Comparison of ENCODE assay signal across 17 cellular contexts in the genomic region with DNA sequence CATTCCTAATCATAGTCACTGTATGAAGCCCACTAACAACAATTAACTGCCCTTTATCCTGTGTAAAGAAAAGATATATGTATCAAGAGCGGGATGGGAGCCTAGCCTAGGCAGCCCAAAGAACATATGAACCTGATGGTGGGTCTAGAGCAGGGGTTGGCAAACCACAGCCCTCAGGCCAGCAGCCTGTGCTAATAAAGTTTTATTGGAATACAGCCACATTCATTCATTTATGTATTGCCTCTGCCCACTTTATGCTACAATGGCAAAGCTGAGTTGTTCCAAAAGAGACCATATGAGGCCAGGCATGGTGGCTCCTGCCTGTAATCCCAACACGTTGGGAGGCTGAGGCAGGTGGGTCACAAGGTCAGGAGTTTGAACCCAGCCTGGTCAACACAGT. TPM values are rescaled to one million over a fixed set of nuclear protein-coding genes. Genes with fewer than 3 reads are reported as not detected.
DNase-seq lines count a peak whose midpoint lies in the region; ATAC-seq, FAIRE-seq and TF ChIP-seq lines count a peak whose summit lies in the region.
"Had no signal": no experiment of that assay in that cellular context is flagged by ENCODE, and none has a peak within 500 bp of the region (broad histone marks: within the 10 kb centered on the region; RNA-seq: fewer than 3 reads in every experiment).

No MANE protein-coding gene starts in this region.

- TF ChIP-seq EP300 in GM12878 (IDR thresholded peaks at IDR 0.05; ENCODE audit: borderline replicate concordance in 1 of 2, control insufficient read depth in 1 of 2, low read depth in 2 of 2, low read length in 2 of 2) (no peak), tibial nerve (IDR thresholded peaks at IDR 0.05) (no peak)

- H3K79me2 ChIP-seq in H9 (ENCODE audit: insufficient read depth, low read length) (peaks cover 4% of the 10 kb centered on the region; the same call in 1 of the 2 replicates), GM12878 (ENCODE audit: control insufficient read depth, insufficient read depth, low read length) (peaks cover 14% of the 10 kb centered on the region)

- H4K5ac ChIP-seq in H9 (ENCODE audit: insufficient read length, low read depth, low read length): no peak overlapping the region

- no peak overlapping the region for H2BK15ac ChIP-seq in H9 (ENCODE audit: low read depth, low read length)

- FAIRE-seq in GM12878 (lab: Jason Lieb, UNC): no peak
- FAIRE-seq: G401.6, GM19239, H1 had no signal

- no peaks in the 10 kb centered on the region for H3K27me3 Mint-ChIP-seq in H9 (ENCODE audit: low read depth)
- no peaks in the 10 kb centered on the region for H3K27me3 Mint-ChIP-seq in naive thymus-derived CD8-positive, alpha-beta T cell

- H3K36me3 Mint-ChIP-seq in H9 (ENCODE audit: insufficient read depth in 1 of 3, low read depth in 3 of 3): peaks cover 14 to 70% (median 57%) of the 10 kb centered on the region in 3 experiments; a peak in 6 of 7 replicates
- peaks cover 0 to 64% (median 0%) of the 10 kb centered on the region in 3 donors for H3K36me3 Mint-ChIP-seq in naive thymus-derived CD8-positive, alpha-beta T cell

- in situ Hi-C loops in GM12878 (cut with MboI): no loop called here

- no peak overlapping the region for H2BK120ac ChIP-seq in H9 (ENCODE audit: low read depth, low read length, poor library complexity, severe bottlenecking)

- H3K4me2 ChIP-seq in H9 (ENCODE audit: insufficient read depth, insufficient read length, low read length): no peak overlapping the region
- no peak overlapping the region for H3K4me2 ChIP-seq in GM12878 (ENCODE audit: control insufficient read depth, insufficient read depth)

- no peak overlapping the region for H2AK5ac ChIP-seq in H9 (ENCODE audit: insufficient read length, low read length)

- H4K20me1 ChIP-seq in H9 (ENCODE audit: control insufficient read depth, insufficient read depth, insufficient read length) (no peaks in the 10 kb centered on the region), GM12878 (ENCODE audit: control insufficient read depth, insufficient read depth) (no peaks in the 10 kb centered on the region)

- H2BK20ac ChIP-seq in H9 (ENCODE audit: low read depth, low read length, poor library complexity, severe bottlenecking): no peak overlapping the region

- peak overlapping the region in 2 of 3 experiments; percentile 14 to 35; a peak in 1 of 7 replicates for H3K27ac Mint-ChIP-seq in H9
- H3K27ac Mint-ChIP-seq in naive thymus-derived CD8-positive, alpha-beta T cell: peak overlapping the region in 6 of 10 donors; percentile 10 to 69 (median 52)
- H3K27ac Mint-ChIP-seq: CD8-positive, alpha-beta T cell; HFFc6 had no signal

- no peaks in the 10 kb centered on the region for H3K23me2 ChIP-seq in H9 (ENCODE audit: insufficient read length, low read depth, low read length, poor library complexity, severe bottlenecking)

- TF ChIP-seq CTCF in H9 (conservative IDR thresholded peaks at IDR 0.05) (no peak), GM12878 (IDR thresholded peaks at IDR 0.05 in 2 of 3, conservative IDR thresholded peaks at IDR 0.05 in 1 of 3; ENCODE audit: control insufficient read depth in 2 of 3, extremely low read depth in 1 of 3, insufficient read depth in 1 of 3, low read depth in 3 of 3, low read length in 3 of 3) (no peak), tibial nerve (IDR thresholded peaks at IDR 0.05) (no peak)

- no peak overlapping the region for H3K4ac ChIP-seq in H9 (ENCODE audit: low read depth, low read length)

- H3K27ac ChIP-seq in H9 (ENCODE audit: insufficient read length, low read depth, low read length): no peak overlapping the region
- H3K27ac ChIP-seq in GM12878 (ENCODE audit: control insufficient read depth, insufficient read depth): no peak overlapping the region
- H3K27ac ChIP-seq in tibial nerve: no peak overlapping the region
- H3K27ac ChIP-seq: GM23248 had no signal

- no peak overlapping the region for H2BK12ac ChIP-seq in H9 (ENCODE audit: insufficient read length, low read depth, low read length)

- H3K4me1 ChIP-seq in H9 (ENCODE audit: insufficient read depth, low read length) (no peaks in the 10 kb centered on the region), GM12878 (ENCODE audit: control insufficient read depth, insufficient read depth, low read length) (peaks cover 4% of the 10 kb centered on the region), tibial nerve (peaks cover 0 to 22% (median 0%) of the 10 kb centered on the region in 4 donors)

- no TSS peak for BruUV-seq in GM12878 (replicated peaks; lab: Mats Ljungman, UMichigan)

- H3T11ph ChIP-seq in H9 (ENCODE audit: low read length): no peak overlapping the region

- ATAC-seq in GM12878 (no peak), GM19397 (IDR thresholded peaks at IDR 0.05; ENCODE audit: unreplicated experiment) (no peak), GM19324 (IDR thresholded peaks at IDR 0.05; ENCODE audit: low FRiP score, unreplicated experiment) (no peak)
- ATAC-seq in naive thymus-derived CD8-positive, alpha-beta T cell: no peak
- ATAC-seq: CD8-positive, alpha-beta T cell had no signal

- no peak overlapping the region for H3K56ac ChIP-seq in H9 (ENCODE audit: insufficient read length, low read depth, low read length)

- no peak overlapping the region for H3K18ac ChIP-seq in H9 (ENCODE audit: insufficient read length, low read depth, low read length)

- no peaks in the 10 kb centered on the region for H3K9me3 ChIP-seq in H9 (ENCODE audit: control insufficient read depth, low read depth, low read length)
- H3K9me3 ChIP-seq in GM12878 (replicated peaks; ENCODE audit: control insufficient read depth, insufficient read depth, low read length): no peaks in the 10 kb centered on the region
- H3K9me3 ChIP-seq in tibial nerve: no peaks in the 10 kb centered on the region
- H3K9me3 ChIP-seq: Caco-2 had no signal

- H3K9ac ChIP-seq in H9 (ENCODE audit: extremely low read depth, insufficient read length, low read length) (no peak overlapping the region), GM12878 (ENCODE audit: control insufficient read depth, insufficient read depth, low read length) (no peak overlapping the region)
- H3K9ac ChIP-seq: GM23248 had no signal

- H2AFZ ChIP-seq in H9 (ENCODE audit: low read length) (no peak overlapping the region), GM12878 (ENCODE audit: control insufficient read depth, low read depth, low read length) (no peak overlapping the region)
- H2AFZ ChIP-seq: GM23248 had no signal

- SMC1A ChIA-PET in GM12878 (lab: Charles Lee; ENCODE audit: uncharacterized antibody, unreplicated experiment): no interaction called here

- H3K27me3 ChIP-seq in H9 (ENCODE audit: insufficient read depth, low read length) (no peaks in the 10 kb centered on the region), GM12878 (replicated peaks in 1 of 2; ENCODE audit: control insufficient read depth in 2 of 2, insufficient read depth in 2 of 2, low read length in 1 of 2) (no peaks in the 10 kb centered on the region), tibial nerve (no peaks in the 10 kb centered on the region)

- DNase-seq in H9 (no peak), GM12878 (ENCODE audit: low read depth, low spot score) (no peak), tibial nerve (ENCODE audit: low spot score in 2 of 2) (no peak)
- DNase-seq in naive thymus-derived CD8-positive, alpha-beta T cell: no peak
- DNase-seq: C1 segment of cervical spinal cord; Caco-2; CD8-positive, alpha-beta T cell; DMS153; DND-41; GM23248; H7; HFFc6 had no signal

- TF ChIP-seq RAD21 in GM12878 (IDR thresholded peaks at IDR 0.05; ENCODE audit: insufficient read depth, low read depth, low read length): no peak

- H3K4me1 Mint-ChIP-seq in H9: peaks cover 19 to 28% of the 10 kb centered on the region in 2 experiments
- H3K4me1 Mint-ChIP-seq in naive thymus-derived CD8-positive, alpha-beta T cell: peaks cover 22 to 67% (median 41%) of the 10 kb centered on the region in 4 donors

- CTCF ChIA-PET in GM12878 (lab: Yijun Ruan, JAX): no interaction called here

- H4K8ac ChIP-seq in H9 (replicated peaks; ENCODE audit: insufficient read length, low read depth, low read length): no peak overlapping the region

- no peak overlapping the region for H3K23ac ChIP-seq in H9 (ENCODE audit: insufficient read length, low read depth, low read length)

- H4K91ac ChIP-seq in H9 (ENCODE audit: insufficient read length, low read depth, low read length): no peak overlapping the region

- H3K14ac ChIP-seq in H9 (ENCODE audit: insufficient read depth, low read length): no peak overlapping the region

- RAD21 ChIA-PET in GM12878 (lab: Charles Lee; ENCODE audit: unreplicated experiment): no interaction called here

- no peak overlapping the region for H3K4me3 Mint-ChIP-seq in H9
- H3K4me3 Mint-ChIP-seq in naive thymus-derived CD8-positive, alpha-beta T cell: no peak overlapping the region
- H3K4me3 Mint-ChIP-seq: CD8-positive, alpha-beta T cell; HFFc6 had no signal

- H3K4me3 ChIP-seq in GM12878 (no peak overlapping the region), tibial nerve (no peak overlapping the region)
- H3K4me3 ChIP-seq: GM23248 had no signal

- peaks cover 5% of the 10 kb centered on the region for H3K79me1 ChIP-seq in H9 (ENCODE audit: insufficient read depth, low read depth, low read length, poor library complexity, severe bottlenecking)

- TF ChIP-seq POLR2A in GM12878 (IDR thresholded peaks at IDR 0.05; ENCODE audit: low read depth, low read length) (no peak), tibial nerve (IDR thresholded peaks at IDR 0.05) (no peak)

- POLR2A ChIA-PET in GM12878 (lab: Charles Lee): interaction anchor here (0.7 kb wide), 1 partner anchor 22 kb away, joined by 3 read pairs; no protein-coding TSS in a partner anchor
- POLR2A ChIA-PET in naive thymus-derived CD8-positive, alpha-beta T cell (lab: Charles Lee): no interaction called here

- no peaks in the 10 kb centered on the region for H3K9me3 Mint-ChIP-seq in H9
- H3K9me3 Mint-ChIP-seq in naive thymus-derived CD8-positive, alpha-beta T cell: no peaks in the 10 kb centered on the region
- H3K9me3 Mint-ChIP-seq: CD8-positive, alpha-beta T cell; HFFc6 had no signal

- intact Hi-C loops in GM12878 (cut with micrococcal nuclease; ENCODE audit: unreplicated experiment): no loop called here

- H2BK5ac ChIP-seq in H9 (ENCODE audit: insufficient read length, low read length): no peak overlapping the region

- peaks cover 3 to 9% of the 10 kb centered on the region in 2 experiments for H3K36me3 ChIP-seq in GM12878 (ENCODE audit: control insufficient read depth in 2 of 2, insufficient read depth in 2 of 2, low read length in 1 of 2)
- H3K36me3 ChIP-seq in tibial nerve: peaks cover 0 to 33% (median 0%) of the 10 kb centered on the region in 3 donors

- no CpG with 5 or more reads among the region's 2 CpGs for WGBS in H9 (ENCODE audit: extremely low coverage, insufficient read length, low lambda C conversion rate)
- 97% methylated on average over 2 of the region's 2 CpGs for WGBS in GM12878 (ENCODE audit: insufficient coverage, insufficient replicate concordance, low lambda C conversion rate, missing lambda C conversion rate)
- WGBS in tibial nerve, 2 donors: 79 to 87% methylated on average over 2 of the region's 2 CpGs

RNA-seq across cellular contexts. Expression of a gene that starts 13.5 kb away (rescaled TPM):
- total RNA-seq in H9 (2021): 127 and 138 TPM in 2 replicates
- total RNA-seq in GM12878 (2013; cell fraction: nucleolus; rRNA removed): 59.1 and 64.9 TPM in 2 replicates
- 14.4 and 14.7 TPM in 2 replicates for total RNA-seq in GM12878 (2014; rRNA removed)
- 26.9 and 27.0 TPM in 2 replicates for total RNA-seq in GM12878 (2014; rRNA removed; fragmentation: Illumina TruSeq; extraction: Trizol)
- 42.4 and 49.0 TPM in 2 replicates for total RNA-seq in GM12878 (2021)
- 10.3 TPM for polyA plus RNA-seq in GM12878 (2011; ENCODE audit: low read depth)
- 19.3 and 19.5 TPM in 2 replicates for polyA plus RNA-seq in GM12878 (2011; rRNA removed)
- 13.8 and 16.3 TPM in 2 replicates for polyA plus RNA-seq in GM12878 (2011; cell fraction: cytosol; rRNA removed)
- 18.9 and 21.1 TPM in 2 replicates for polyA plus RNA-seq in GM12878 (2011; cell fraction: nucleus; rRNA removed)
- polyA plus RNA-seq in GM12878 (2012): 11.0 and 12.7 TPM in 2 replicates
- polyA plus RNA-seq in GM12878 (2014; fragmentation: Illumina TruSeq; extraction: Trizol): 23.3 and 24.8 TPM in 2 replicates
- polyA plus RNA-seq in GM12878 (2014; fragmentation: Nextera tagmentation; extraction: Ambion mirVana): 10 to 100 TPM in 1 of 2 experiments, 1 to 10 TPM in 1; 4.2 to 12.3 TPM
- 17.0 and 17.2 TPM in 2 replicates for polyA plus RNA-seq in GM12878 (2014; rRNA removed)
- polyA plus RNA-seq in GM12878 (2016; fragmentation: Nextera tagmentation; extraction: Ambion mirVana): 10 to 100 TPM; 23.5 to 27.7 TPM
- 62.7 and 75.0 TPM in 2 replicates for polyA minus RNA-seq in GM12878 (2011; rRNA and poly(A)+ RNA removed)
- polyA minus RNA-seq in GM12878 (2011; cell fraction: cytosol; rRNA and poly(A)+ RNA removed): 14.7 and 21.2 TPM in 2 replicates
- 28.0 and 37.6 TPM in 2 replicates for polyA minus RNA-seq in GM12878 (2011; cell fraction: nucleus; rRNA and poly(A)+ RNA removed)
- 10 to 100 TPM; 63.8 to 65.9 TPM for total RNA-seq in naive thymus-derived CD8-positive, alpha-beta T cell
- 10 to 100 TPM; 12.7 to 26.7 (median 15.8) TPM for polyA plus RNA-seq in naive thymus-derived CD8-positive, alpha-beta T cell
- total RNA-seq in tibial nerve: 10 to 100 TPM; 22.8 to 28.4 (median 27.3) TPM

RNA-seq across cellular contexts. Expression of a gene that starts 17.4 kb away (rescaled TPM):
- total RNA-seq in H9 (2021) (26.8 and 29.2 TPM in 2 replicates), GM12878 (2014; rRNA removed) (20.0 and 21.4 TPM in 2 replicates), GM12878 (2014; rRNA removed; fragmentation: Illumina TruSeq; extraction: Trizol) (26.7 and 26.8 TPM in 2 replicates), GM12878 (2021) (28.6 and 38.9 TPM in 2 replicates), tibial nerve (10 to 100 TPM; 18.0 to 33.9 (median 23.5) TPM)
- 142 and 159 TPM in 2 replicates for total RNA-seq in GM12878 (2013; cell fraction: nucleolus; rRNA removed)
- 9.5 TPM for polyA plus RNA-seq in GM12878 (2011; ENCODE audit: low read depth)
- polyA plus RNA-seq in GM12878 (2011; rRNA removed) (26.5 and 29.0 TPM in 2 replicates), GM12878 (2014; fragmentation: Illumina TruSeq; extraction: Trizol) (19.4 and 23.2 TPM in 2 replicates), GM12878 (2014; fragmentation: Nextera tagmentation; extraction: Ambion mirVana) (1 to 10 TPM; 3.0 to 6.2 TPM), GM12878 (2014; rRNA removed) (22.4 and 24.8 TPM in 2 replicates), GM12878 (2016; fragmentation: Nextera tagmentation; extraction: Ambion mirVana) (10 to 100 TPM; 23.1 to 26.9 TPM)
- polyA plus RNA-seq in GM12878 (2011; cell fraction: cytosol; rRNA removed): 18.8 and 21.2 TPM in 2 replicates
- polyA plus RNA-seq in GM12878 (2011; cell fraction: nucleus; rRNA removed): 30.6 and 39.6 TPM in 2 replicates
- polyA plus RNA-seq in GM12878 (2012): 13.7 and 18.1 TPM in 2 replicates
- 67.8 and 78.9 TPM in 2 replicates for polyA minus RNA-seq in GM12878 (2011; rRNA and poly(A)+ RNA removed)
- polyA minus RNA-seq in GM12878 (2011; cell fraction: cytosol; rRNA and poly(A)+ RNA removed): 13.0 and 21.1 TPM in 2 replicates
- 42.9 and 82.9 TPM in 2 replicates for polyA minus RNA-seq in GM12878 (2011; cell fraction: nucleus; rRNA and poly(A)+ RNA removed)
- 10 to 100 TPM; 41.4 to 52.4 TPM for total RNA-seq in naive thymus-derived CD8-positive, alpha-beta T cell
- polyA plus RNA-seq in naive thymus-derived CD8-positive, alpha-beta T cell: 10 to 100 TPM in 1 of 3 donors, 1 to 10 TPM in 2; 3.9 to 10.6 (median 4.5) TPM
